ENCODE assay signal across 8 cellular contexts in the genomic region with DNA sequence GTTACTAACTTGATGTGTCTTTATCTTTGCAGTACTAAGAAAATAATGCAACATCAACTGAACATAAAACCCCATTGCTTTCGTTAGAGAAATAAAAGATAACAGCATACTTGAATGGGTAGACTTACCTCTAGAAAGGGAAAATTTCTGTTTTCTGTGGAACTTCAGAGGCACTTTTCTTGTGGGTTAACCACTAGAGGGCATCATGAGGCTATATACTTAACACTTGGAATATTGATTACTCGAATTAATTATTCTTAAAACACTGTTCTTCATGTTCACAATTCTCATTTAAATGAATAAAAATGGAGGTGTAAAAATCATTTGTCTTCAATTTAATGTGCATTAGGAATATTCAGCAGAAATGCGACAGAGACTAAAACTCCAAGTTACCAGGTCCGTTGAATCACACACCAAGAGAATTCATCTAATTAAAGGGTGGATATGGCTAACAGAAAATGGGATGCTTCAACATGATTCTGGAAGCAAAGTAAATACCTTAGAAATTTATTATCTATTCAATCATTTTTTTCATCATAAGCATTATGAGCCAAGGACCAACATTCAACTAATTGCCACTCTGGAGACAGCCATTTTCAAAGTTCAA.
DNase-seq lines count a peak whose midpoint lies in the region; ATAC-seq and TF ChIP-seq lines count a peak whose summit lies in the region.

No MANE protein-coding gene starts in this region.

- H3K4me3 ChIP-seq in WI38 (ENCODE audit: low read depth, low read length) = no peak overlapping the region

- ATAC-seq in activated naive CD8-positive, alpha-beta T cell treated with anti-CD3 and anti-CD28 coated beads, Interleukin-2, amount 50 U/mL, for 24 hours = no peak

- peak; percentile 8 for DNase-seq in COLO829 (ENCODE audit: low spot score)
- peak; percentile 33 for DNase-seq in KBM-7
- peak; percentile 25 for DNase-seq in left kidney (ENCODE audit: low read depth, low spot score)
- DNase-seq in ecto neural progenitor cell (ENCODE audit: low spot score) = no peak
- no peak for DNase-seq in activated T-cell treated with anti-CD3 and anti-CD28 coated beads, Interleukin-2, amount 50 U/mL, for 1 hour
- no peak for DNase-seq in activated CD8-positive, alpha-beta memory T cell treated with anti-CD3 and anti-CD28 coated beads for 24 hours
- no peak for DNase-seq in activated naive CD8-positive, alpha-beta T cell treated with anti-CD3 and anti-CD28 coated beads, Interleukin-2, amount 50 U/mL, for 24 hours

- H3K9me3 Mint-ChIP-seq in activated naive CD8-positive, alpha-beta T cell treated with anti-CD3 and anti-CD28 coated beads, Interleukin-2, amount 50 U/mL, for 24 hours = no peaks in the 10 kb centered on the region

- H3K4me3 Mint-ChIP-seq in activated naive CD8-positive, alpha-beta T cell treated with anti-CD3 and anti-CD28 coated beads, Interleukin-2, amount 50 U/mL, for 24 hours = no peak overlapping the region

- no peaks in the 10 kb centered on the region for H3K36me3 Mint-ChIP-seq in activated naive CD8-positive, alpha-beta T cell treated with anti-CD3 and anti-CD28 coated beads, Interleukin-2, amount 50 U/mL, for 24 hours (ENCODE audit: low read depth)

- TF ChIP-seq CTCF in WI38 (IDR thresholded peaks at IDR 0.05; ENCODE audit: low read depth, low read length) = peak; percentile 38; the same call in 1 of the 2 replicates

- H3K27me3 Mint-ChIP-seq in activated naive CD8-positive, alpha-beta T cell treated with anti-CD3 and anti-CD28 coated beads, Interleukin-2, amount 50 U/mL, for 24 hours = peaks cover 2% of the 10 kb centered on the region

- H3K4me1 Mint-ChIP-seq in activated naive CD8-positive, alpha-beta T cell treated with anti-CD3 and anti-CD28 coated beads, Interleukin-2, amount 50 U/mL, for 24 hours = no peaks in the 10 kb centered on the region

- H3K27ac Mint-ChIP-seq in activated naive CD8-positive, alpha-beta T cell treated with anti-CD3 and anti-CD28 coated beads, Interleukin-2, amount 50 U/mL, for 24 hours = no peak overlapping the region

- in situ Hi-C loops in KBM-7 (cut with MboI; ENCODE audit: low pct_unique_long_range_greater_than_20kb, low sequenced_read_pairs) = no loop called here

Comparison
In these comparisons a context has a peak if more than half of its experiments do, and no peak if none do; other contexts are left out.
1. DNase-seq: peak in COLO829 (single experiment), KBM-7 (single experiment) and left kidney (single experiment); none in ecto neural progenitor cell (single experiment), activated T-cell treated with anti-CD3 and anti-CD28 coated beads, Interleukin-2, amount 50 U/mL, for 1 hour (single experiment), activated CD8-positive, alpha-beta memory T cell treated with anti-CD3 and anti-CD28 coated beads for 24 hours (single experiment) and activated naive CD8-positive, alpha-beta T cell treated with anti-CD3 and anti-CD28 coated beads, Interleukin-2, amount 50 U/mL, for 24 hours (single experiment).